11 cellular contexts compared by ENCODE assay signal in genomic region chr1:17630048-17630830, GRCh38.
A peak's percentile ranks its signal among the peaks of the same experiment; 100 is the strongest.
DNase-seq lines count a peak whose midpoint lies in the region; ATAC-seq and TF ChIP-seq lines count a peak whose summit lies in the region.
"Had no signal": no experiment of that assay in that cellular context is flagged by ENCODE, and none has a peak within 500 bp of the region (broad histone marks: within the 10 kb centered on the region; RNA-seq: fewer than 3 reads in every experiment).

No MANE protein-coding gene starts in this region.

- H3K27ac ChIP-seq in upper lobe of right lung (peak overlapping the region; percentile 63), PC-9 (no peak overlapping the region)

- H3K4me1 Mint-ChIP-seq in effector memory CD8-positive, alpha-beta T cell (ENCODE audit: low read depth in 2 of 2), result peaks cover 0 to 2% of the 10 kb centered on the region in 2 donors

- CTCF ChIA-PET in PC-9 (lab: Charles Lee), result no interaction called here

- no peaks in the 10 kb centered on the region for H3K36me3 Mint-ChIP-seq in effector memory CD8-positive, alpha-beta T cell (ENCODE audit: insufficient read depth)
- H3K36me3 Mint-ChIP-seq: naive thymus-derived CD8-positive, alpha-beta T cell had no signal

- H3K36me3 ChIP-seq in upper lobe of right lung, result peaks cover 71% of the 10 kb centered on the region
- H3K36me3 ChIP-seq in PC-9 (ENCODE audit: low read depth), result no peaks in the 10 kb centered on the region

- H3K9me3 ChIP-seq in upper lobe of right lung (no peaks in the 10 kb centered on the region), PC-9 (ENCODE audit: insufficient read depth, low read depth) (no peaks in the 10 kb centered on the region)

- H3K27me3 ChIP-seq in upper lobe of right lung (no peaks in the 10 kb centered on the region), PC-9 (ENCODE audit: insufficient read depth, low read depth) (no peaks in the 10 kb centered on the region)

- H3K9me3 Mint-ChIP-seq in effector memory CD8-positive, alpha-beta T cell, result no peaks in the 10 kb centered on the region
- H3K9me3 Mint-ChIP-seq: naive thymus-derived CD8-positive, alpha-beta T cell had no signal

- intact Hi-C loops in upper lobe of right lung (cut with DNase I) (no loop called here), PC-9 (cut with micrococcal nuclease; ENCODE audit: unreplicated experiment) (no loop called here)

- H2AFZ ChIP-seq in PC-9, result no peak overlapping the region

- TF ChIP-seq CTCF in upper lobe of right lung (IDR thresholded peaks at IDR 0.05), result no peak
- no peak for TF ChIP-seq CTCF in PC-9 (conservative IDR thresholded peaks at IDR 0.05)

- BruUV-seq in PC-9 (replicated peaks; lab: Mats Ljungman, UMichigan), result no TSS peak

- H3K4me3 Mint-ChIP-seq in effector memory CD8-positive, alpha-beta T cell, result no peak overlapping the region
- H3K4me3 Mint-ChIP-seq: naive thymus-derived CD8-positive, alpha-beta T cell had no signal

- peak; percentile 91 for DNase-seq in SIG-M5 treated with dmso at 0.1 percent for 504 hours (lab: John Stamatoyannopoulos, UW; ENCODE audit: unreplicated experiment)
- DNase-seq in SIG-M5 (lab: John Stamatoyannopoulos, UW), result no peak
- DNase-seq in effector memory CD8-positive, alpha-beta T cell, result no peak
- DNase-seq in mucosa of gallbladder (ENCODE audit: low spot score), result peak; percentile 57
- peak; percentile 79 for DNase-seq in upper lobe of right lung
- DNase-seq in H4 (ENCODE audit: low spot score), result no peak
- DNase-seq in PC-9, result no peak
- DNase-seq: activated naive CD4-positive, alpha-beta T cell; naive thymus-derived CD8-positive, alpha-beta T cell; T-helper 9 cell had no signal

- no peak overlapping the region for H3K4me2 ChIP-seq in PC-9

- H3K9me2 ChIP-seq in PC-9 (ENCODE audit: insufficient read depth), result no peaks in the 10 kb centered on the region

- H3K4me1 ChIP-seq in upper lobe of right lung (peaks cover 5% of the 10 kb centered on the region), PC-9 (replicated peaks; ENCODE audit: insufficient read depth) (no peaks in the 10 kb centered on the region; the same call in 1 of the 2 replicates)

- peak; percentile 43 for ATAC-seq in effector memory CD8-positive, alpha-beta T cell (replicated peaks)
- ATAC-seq in upper lobe of right lung, result peak; percentile 90
- no peak for ATAC-seq in HG03442 (IDR thresholded peaks at IDR 0.05; ENCODE audit: unreplicated experiment)
- ATAC-seq: naive thymus-derived CD8-positive, alpha-beta T cell had no signal

- H3K27ac Mint-ChIP-seq in effector memory CD8-positive, alpha-beta T cell, result no peak overlapping the region

- POLR2A ChIA-PET in PC-9 (lab: Charles Lee; ENCODE audit: unreplicated experiment), result no interaction called here

- no peaks in the 10 kb centered on the region for H3F3A ChIP-seq in PC-9 (ENCODE audit: insufficient read depth, low read depth)

- H3K79me2 ChIP-seq in PC-9 (ENCODE audit: low read depth), result no peaks in the 10 kb centered on the region

- peaks cover 0 to 5% of the 10 kb centered on the region in 2 donors for H3K27me3 Mint-ChIP-seq in effector memory CD8-positive, alpha-beta T cell

- H3K4me3 ChIP-seq in upper lobe of right lung, result no peak overlapping the region
- H3K4me3 ChIP-seq in PC-9, result no peak overlapping the region

- H4K20me1 ChIP-seq in PC-9 (ENCODE audit: insufficient read depth), result no peaks in the 10 kb centered on the region

Comparison
In these comparisons a context has a peak if more than half of its experiments do, and no peak if none do; other contexts are left out.
1. DNase-seq: peak in SIG-M5 treated with dmso at 0.1 percent for 504 hours (single experiment), mucosa of gallbladder (single experiment) and upper lobe of right lung (single experiment); none in SIG-M5 (single experiment), effector memory CD8-positive, alpha-beta T cell (0 of 3), H4 (single experiment) and PC-9 (0 of 2).